24 cellular contexts compared by ENCODE assay signal in genomic region chr17:5562661-5563360, GRCh38. TPM values are rescaled to one million over a fixed set of nuclear protein-coding genes. Genes with fewer than 3 reads are reported as not detected.
DNase-seq lines count a peak whose midpoint lies in the region; ATAC-seq, FAIRE-seq and TF ChIP-seq lines count a peak whose summit lies in the region.
"Had no signal": no experiment of that assay in that cellular context is flagged by ENCODE, and none has a peak within 500 bp of the region (broad histone marks: within the 10 kb centered on the region; RNA-seq: fewer than 3 reads in every experiment).

No MANE protein-coding gene starts in this region.

- H3K4me3 ChIP-seq in Jurkat, Clone E6-1 (ENCODE audit: low read length): no peak overlapping the region
- H3K4me3 ChIP-seq in astrocyte (ENCODE audit: insufficient read depth, low read depth, low read length): no peak overlapping the region
- H3K4me3 ChIP-seq in transverse colon: no peak overlapping the region
- no peak overlapping the region for H3K4me3 ChIP-seq in tibial artery
- H3K4me3 ChIP-seq: A549, uterus had no signal

- H3K9me3 ChIP-seq in astrocyte (ENCODE audit: insufficient read depth, low read depth, low read length): no peaks in the 10 kb centered on the region
- no peaks in the 10 kb centered on the region for H3K9me3 ChIP-seq in transverse colon
- H3K9me3 ChIP-seq in tibial artery: no peaks in the 10 kb centered on the region
- H3K9me3 ChIP-seq: A549, uterus had no signal

- H4K20me1 ChIP-seq in astrocyte (ENCODE audit: insufficient read depth, low read length): no peaks in the 10 kb centered on the region

- TF ChIP-seq CTCF in astrocyte (IDR thresholded peaks at IDR 0.05; ENCODE audit: insufficient read depth, low read depth, low read length) (no peak), transverse colon (IDR thresholded peaks at IDR 0.05) (no peak), tibial artery (IDR thresholded peaks at IDR 0.05) (no peak)

- H3K27me3 ChIP-seq in astrocyte (ENCODE audit: insufficient read depth, low read length) (no peaks in the 10 kb centered on the region), transverse colon (no peaks in the 10 kb centered on the region), tibial artery (no peaks in the 10 kb centered on the region)
- H3K27me3 ChIP-seq: uterus had no signal

- whole genome bisulfite sequencing in transverse colon (ENCODE audit: low coverage in 1 of 2), 2 donors: 80 to 83% methylated on average over 2 to 6 of the region's 6 CpGs

- in situ Hi-C loops in transverse colon (cut with MboI; ENCODE audit: low pct_ligation_motif_present in 1 of 4, low pct_unique_long_range_greater_than_20kb in 1 of 4, low sequenced_read_pairs in 3 of 4): no loop called here

- H3K27ac ChIP-seq in astrocyte (ENCODE audit: low read depth, low read length) (no peak overlapping the region), transverse colon (no peak overlapping the region), tibial artery (no peak overlapping the region)
- H3K27ac ChIP-seq: A549, uterus had no signal

- H3K4me3 Mint-ChIP-seq in activated T-cell treated with anti-CD3 and anti-CD28 coated beads, Interleukin-2, amount 50 U/mL, for 72 hours: no peak overlapping the region
- peak overlapping the region; percentile 11 for H3K4me3 Mint-ChIP-seq in astrocyte (ENCODE audit: unreplicated experiment)

- peaks cover 0 to 1% of the 10 kb centered on the region in 2 donors for H3K9me3 Mint-ChIP-seq in activated T-cell treated with anti-CD3 and anti-CD28 coated beads, Interleukin-2, amount 50 U/mL, for 72 hours
- peaks cover 4% of the 10 kb centered on the region for H3K9me3 Mint-ChIP-seq in astrocyte (ENCODE audit: unreplicated experiment)

- peaks cover 2 to 19% of the 10 kb centered on the region in 2 donors for H3K36me3 Mint-ChIP-seq in activated T-cell treated with anti-CD3 and anti-CD28 coated beads, Interleukin-2, amount 50 U/mL, for 72 hours (ENCODE audit: insufficient read depth in 2 of 2)
- peaks cover 5% of the 10 kb centered on the region for H3K36me3 Mint-ChIP-seq in astrocyte (ENCODE audit: low read depth, unreplicated experiment)

- TF ChIP-seq EP300 in transverse colon (IDR thresholded peaks at IDR 0.05; ENCODE audit: low read depth): no peak

- FAIRE-seq in astrocyte (lab: Jason Lieb, UNC): no peak
- FAIRE-seq: GM12891, H1, TTC549 had no signal

- intact Hi-C loops in transverse colon (cut with DNase I; ENCODE audit: low total_unique reads) (no loop called here), tibial artery (cut with DNase I; ENCODE audit: low total_unique reads) (no loop called here)

- DNase-seq in activated T-cell treated with anti-CD3 and anti-CD28 coated beads, Interleukin-2, amount 50 U/mL, for 72 hours: no peak
- no peak for DNase-seq in activated T-cell treated with anti-CD3 and anti-CD28 coated beads, Interleukin-2, amount 50 U/mL, for 48 hours
- DNase-seq in Jurkat, Clone E6-1 (ENCODE audit: low read depth, low spot score): peak; percentile 69
- DNase-seq in astrocyte (ENCODE audit: low read depth) (no peak), transverse colon (no peak), tibial artery (no peak)
- DNase-seq in stimulated activated naive CD8-positive, alpha-beta T cell treated with anti-CD3 and anti-CD28 coated beads, Interleukin-15, Interleukin-2, amounts not matched to agents 100 U/mL and 50 U/mL, for 24 hours: no peak
- DNase-seq: activated CD4-positive, alpha-beta T cell treated with anti-CD3 and anti-CD28 coated beads for 4 hours; amniotic stem cell; C1 segment of cervical spinal cord; NCI-H2029; NCI-H345; NCI-H82; occipital lobe; retina; SHP77; stimulated activated CD4-positive, alpha-beta T cell treated with anti-CD3 and anti-CD28 coated beads, Interleukin-4, amount 100 ng/mL, for 24 hours; SW 1271; uterus had no signal

- no peak overlapping the region for H3K4me2 ChIP-seq in astrocyte (ENCODE audit: low read length)
- H3K4me2 ChIP-seq: A549 had no signal

- H3K79me2 ChIP-seq in astrocyte (ENCODE audit: insufficient read depth, low read length): no peaks in the 10 kb centered on the region

- H3K36me3 ChIP-seq in astrocyte (ENCODE audit: insufficient read depth, low read length) (no peaks in the 10 kb centered on the region), transverse colon (no peaks in the 10 kb centered on the region), tibial artery (peaks cover 0 to 29% (median 12%) of the 10 kb centered on the region in 3 donors)
- H3K36me3 ChIP-seq: uterus had no signal

- H3K4me1 ChIP-seq in astrocyte (ENCODE audit: insufficient read depth, low read length) (peaks cover 3% of the 10 kb centered on the region), transverse colon (no peaks in the 10 kb centered on the region), tibial artery (peaks cover 0 to 5% (median under 1%) of the 10 kb centered on the region in 4 donors)
- H3K4me1 ChIP-seq: A549, uterus had no signal

- no peaks in the 10 kb centered on the region for H3K27me3 Mint-ChIP-seq in activated T-cell treated with anti-CD3 and anti-CD28 coated beads, Interleukin-2, amount 50 U/mL, for 72 hours (ENCODE audit: low read depth)
- peaks cover 8% of the 10 kb centered on the region for H3K27me3 Mint-ChIP-seq in astrocyte (ENCODE audit: low read depth, unreplicated experiment)

- peaks cover 11% of the 10 kb centered on the region for H3K4me1 Mint-ChIP-seq in activated T-cell treated with anti-CD3 and anti-CD28 coated beads, Interleukin-2, amount 50 U/mL, for 72 hours (ENCODE audit: low read depth)
- H3K4me1 Mint-ChIP-seq in astrocyte (ENCODE audit: low read depth, unreplicated experiment): peaks cover 9% of the 10 kb centered on the region

- peak overlapping the region; percentile 73 for H3K27ac Mint-ChIP-seq in activated T-cell treated with anti-CD3 and anti-CD28 coated beads, Interleukin-2, amount 50 U/mL, for 72 hours
- peak overlapping the region; percentile 31 for H3K27ac Mint-ChIP-seq in astrocyte (ENCODE audit: unreplicated experiment)

- no peak overlapping the region for H3K9ac ChIP-seq in astrocyte (ENCODE audit: low read length)

- H2AFZ ChIP-seq in astrocyte (ENCODE audit: low read depth, low read length): no peak overlapping the region

- no peak for TF ChIP-seq POLR2A in transverse colon (IDR thresholded peaks at IDR 0.05)

- no peak for ATAC-seq in activated T-cell treated with anti-CD3 and anti-CD28 coated beads, Interleukin-2, amount 50 U/mL, for 72 hours (replicated peaks in 1 of 2)
- peak; percentile 19 for ATAC-seq in stimulated activated naive CD8-positive, alpha-beta T cell treated with anti-CD3 and anti-CD28 coated beads, Interleukin-15, Interleukin-2, amounts not matched to agents 100 U/mL and 50 U/mL, for 24 hours
- ATAC-seq in HG02938 (IDR thresholded peaks at IDR 0.05; ENCODE audit: unreplicated experiment): no peak
- ATAC-seq: A549 had no signal

RNA-seq across cellular contexts. Expression of gene NLRP1, which starts 21.5 kb away (rescaled TPM):
- 10 to 100 TPM; 79.0 to 83.9 TPM for total RNA-seq in activated T-cell treated with anti-CD3 and anti-CD28 coated beads, Interleukin-2, amount 50 U/mL, for 72 hours
- 16.8 TPM for polyA plus RNA-seq in Jurkat, Clone E6-1 (2012; ENCODE audit: insufficient read depth, insufficient read length)
- total RNA-seq in astrocyte (37.5 and 48.1 TPM in 2 replicates), transverse colon (10 to 100 TPM in 3 of 4 donors, 1 to 10 TPM in 1; 7.6 to 21.8 (median 13.7) TPM)
